Comparison of ENCODE assay signal across 3 cellular contexts in the genomic region with DNA sequence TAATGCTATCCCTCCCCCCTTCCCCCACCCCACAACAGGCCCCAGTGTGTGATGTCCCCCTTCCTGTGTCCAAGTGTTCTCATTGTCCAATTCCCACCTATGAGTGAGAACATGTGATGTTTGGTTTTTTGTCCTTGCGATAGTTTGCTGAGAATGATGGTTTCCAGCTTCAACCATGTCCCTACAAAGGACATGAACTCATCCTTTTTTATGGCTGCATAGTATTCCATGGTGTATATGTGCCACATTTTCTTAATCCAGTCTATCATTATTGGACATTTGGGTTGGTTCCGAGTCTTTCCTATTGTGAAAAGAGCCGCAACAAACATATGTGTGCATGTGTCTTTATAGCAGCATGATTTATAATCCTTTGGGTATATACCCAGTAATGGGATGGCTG. TPM values are rescaled to one million over a fixed set of nuclear protein-coding genes. Genes with fewer than 3 reads are reported as not detected.
"Had no signal": no experiment of that assay in that cellular context is flagged by ENCODE, and none has a peak within 500 bp of the region (broad histone marks: within the 10 kb centered on the region; RNA-seq: fewer than 3 reads in every experiment).

No MANE protein-coding gene starts in this region.

RNA-seq across cellular contexts. Expression of a gene that starts 40.3 kb away (rescaled TPM):
- total RNA-seq: naive thymus-derived CD4-positive, alpha-beta T cell; naive thymus-derived CD8-positive, alpha-beta T cell had no signal
- polyA plus RNA-seq: naive thymus-derived CD4-positive, alpha-beta T cell; neural cell had no signal
